8 cellular contexts compared by ENCODE assay signal in the genomic region with DNA sequence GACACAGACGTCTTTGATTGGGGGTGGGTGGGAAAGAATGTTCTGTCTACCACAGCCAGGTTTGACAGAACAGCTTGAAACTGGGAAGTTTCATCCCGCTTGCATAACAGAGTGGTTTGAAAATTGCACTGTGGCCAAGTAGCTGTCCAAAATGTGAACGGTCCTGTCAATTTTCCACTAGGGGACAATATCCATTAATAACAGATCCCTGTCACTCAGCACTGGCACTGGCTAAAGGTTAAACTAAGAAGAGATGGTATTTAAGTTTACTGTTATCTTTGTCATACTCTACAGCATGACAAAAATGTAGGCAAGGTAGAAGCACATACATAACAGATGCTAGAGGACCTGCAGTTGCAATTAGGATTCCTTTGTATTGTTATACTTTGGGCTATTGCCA. TPM values are rescaled to one million over a fixed set of nuclear protein-coding genes. Genes with fewer than 3 reads are reported as not detected.
DNase-seq lines count a peak whose midpoint lies in the region; ATAC-seq and TF ChIP-seq lines count a peak whose summit lies in the region.

No MANE protein-coding gene starts in this region.

- no peak overlapping the region for H3K4me3 ChIP-seq in AG04449 (ENCODE audit: low read depth, low read length)
- H3K4me3 ChIP-seq in adipocyte (ENCODE audit: low read length), result no peak overlapping the region
- H3K4me3 ChIP-seq in PC-3 (ENCODE audit: low read length), result no peak overlapping the region

- H3K4me2 ChIP-seq in PC-3 (ENCODE audit: low read length), result no peak overlapping the region

- H3F3A ChIP-seq in PC-3 (ENCODE audit: low read length, unreplicated experiment), result no peaks in the 10 kb centered on the region

- no peak overlapping the region for H3K4me3 Mint-ChIP-seq in progenitor cell of endocrine pancreas (ENCODE audit: low read depth)

- H3K4me1 Mint-ChIP-seq in progenitor cell of endocrine pancreas (ENCODE audit: low read depth), result no peaks in the 10 kb centered on the region

- H3K9ac ChIP-seq in adipocyte (ENCODE audit: low read length) (no peak overlapping the region), PC-3 (ENCODE audit: low read length) (no peak overlapping the region)

- no peaks in the 10 kb centered on the region for H3K36me3 Mint-ChIP-seq in progenitor cell of endocrine pancreas (ENCODE audit: insufficient read depth)

- H3K36me3 ChIP-seq in adipocyte (ENCODE audit: control insufficient read depth, insufficient read depth, low read length, severe bottlenecking) (no peaks in the 10 kb centered on the region), PC-3 (ENCODE audit: low read depth, low read length) (no peaks in the 10 kb centered on the region)

- H3K79me2 ChIP-seq in PC-3 (ENCODE audit: low read length), result no peaks in the 10 kb centered on the region

- no peak for TF ChIP-seq EP300 in Ishikawa (IDR thresholded peaks at IDR 0.05; ENCODE audit: borderline replicate concordance)

- BruUV-seq in PC-3 (replicated peaks; lab: Mats Ljungman, UMichigan), result no TSS peak

- H3K27me3 ChIP-seq in adipocyte (replicated peaks; ENCODE audit: control insufficient read depth, insufficient read depth, low read length), result peaks cover 6% of the 10 kb centered on the region
- no peaks in the 10 kb centered on the region for H3K27me3 ChIP-seq in PC-3 (ENCODE audit: low read length)

- ATAC-seq in GM21786 (IDR thresholded peaks at IDR 0.05; ENCODE audit: unreplicated experiment), result no peak
- ATAC-seq in PC-3, result no peak

- TF ChIP-seq RAD21 in Ishikawa (IDR thresholded peaks at IDR 0.05; ENCODE audit: low read depth), result peak; percentile 73

- no peaks in the 10 kb centered on the region for H3K9me3 Mint-ChIP-seq in progenitor cell of endocrine pancreas (ENCODE audit: low read depth)

- H3K27me3 Mint-ChIP-seq in progenitor cell of endocrine pancreas, result peaks cover 5% of the 10 kb centered on the region

- POLR2A ChIA-PET in AG04449 (lab: Yijun Ruan, JAX), result no interaction called here
- POLR2A ChIA-PET in PC-3 (lab: Charles Lee; ENCODE audit: unreplicated experiment), result no interaction called here

- H2AFZ ChIP-seq in PC-3 (ENCODE audit: low read length), result no peak overlapping the region

- intact Hi-C loops in PC-3 (cut with micrococcal nuclease), result no loop called here

- no peak overlapping the region for H3K27ac Mint-ChIP-seq in progenitor cell of endocrine pancreas

- H3K4me1 ChIP-seq in adipocyte (ENCODE audit: control insufficient read depth, insufficient read depth, low read length) (no peaks in the 10 kb centered on the region), PC-3 (ENCODE audit: insufficient read depth, low read length) (no peaks in the 10 kb centered on the region)

- CTCF ChIA-PET in AG04449 (lab: Yijun Ruan, JAX), result interaction anchor here (0.6 to 1.9 kb wide), 9 partner anchors 12 to 150 kb away, joined by 3 to 11 read pairs (median 5); no protein-coding TSS in a partner anchor
- CTCF ChIA-PET in PC-3 (lab: Charles Lee), result no interaction called here

- no peaks in the 10 kb centered on the region for H3K9me2 ChIP-seq in PC-3 (replicated peaks; ENCODE audit: low read length)

- H3K9me3 ChIP-seq in adipocyte (ENCODE audit: control insufficient read depth, low read length) (no peaks in the 10 kb centered on the region), PC-3 (ENCODE audit: low read length) (no peaks in the 10 kb centered on the region)

- DNase-seq in AG04449 (ENCODE audit: low read depth, low spot score) (no peak), GM19238 (ENCODE audit: insufficient read length, low spot score) (peak; percentile 35), adipocyte (ENCODE audit: low read depth) (peak; percentile 28), progenitor cell of endocrine pancreas (ENCODE audit: low spot score, unreplicated experiment) (no peak), activated gamma-delta T cell treated with Interleukin-2 at 50 U/mL for 16 hours (no peak), PC-3 (no peak)

- TF ChIP-seq CTCF in AG04449 (IDR thresholded peaks at IDR 0.05; ENCODE audit: insufficient read depth, low read length, missing control alignments), result peak; percentile 23
- peak; percentile 49 for TF ChIP-seq CTCF in progenitor cell of endocrine pancreas (IDR thresholded peaks at IDR 0.05; ENCODE audit: unreplicated experiment)
- no peak for TF ChIP-seq CTCF in PC-3 (conservative IDR thresholded peaks at IDR 0.05; ENCODE audit: low read depth, low read length)

- H3K27ac ChIP-seq in PC-3 (ENCODE audit: low read length), result no peak overlapping the region

- no peaks in the 10 kb centered on the region for H4K20me1 ChIP-seq in PC-3 (ENCODE audit: low read length)

TF ChIP-seq in Ishikawa, 13 proteins besides CTCF, POLR2A, EP300 and RAD21:
- TF ChIP-seq TEAD4 (IDR thresholded peaks at IDR 0.05) (no peak), ZBTB7A (IDR thresholded peaks at IDR 0.05; ENCODE audit: low read depth) (no peak), TCF12 (IDR thresholded peaks at IDR 0.05; ENCODE audit: low read depth) (no peak), YY1 (IDR thresholded peaks at IDR 0.05; ENCODE audit: low read depth) (no peak), FOXM1 (IDR thresholded peaks at IDR 0.05; ENCODE audit: borderline replicate concordance, low read depth) (no peak), NFIC (IDR thresholded peaks at IDR 0.05) (no peak)
- TF ChIP-seq, protein P1, sequence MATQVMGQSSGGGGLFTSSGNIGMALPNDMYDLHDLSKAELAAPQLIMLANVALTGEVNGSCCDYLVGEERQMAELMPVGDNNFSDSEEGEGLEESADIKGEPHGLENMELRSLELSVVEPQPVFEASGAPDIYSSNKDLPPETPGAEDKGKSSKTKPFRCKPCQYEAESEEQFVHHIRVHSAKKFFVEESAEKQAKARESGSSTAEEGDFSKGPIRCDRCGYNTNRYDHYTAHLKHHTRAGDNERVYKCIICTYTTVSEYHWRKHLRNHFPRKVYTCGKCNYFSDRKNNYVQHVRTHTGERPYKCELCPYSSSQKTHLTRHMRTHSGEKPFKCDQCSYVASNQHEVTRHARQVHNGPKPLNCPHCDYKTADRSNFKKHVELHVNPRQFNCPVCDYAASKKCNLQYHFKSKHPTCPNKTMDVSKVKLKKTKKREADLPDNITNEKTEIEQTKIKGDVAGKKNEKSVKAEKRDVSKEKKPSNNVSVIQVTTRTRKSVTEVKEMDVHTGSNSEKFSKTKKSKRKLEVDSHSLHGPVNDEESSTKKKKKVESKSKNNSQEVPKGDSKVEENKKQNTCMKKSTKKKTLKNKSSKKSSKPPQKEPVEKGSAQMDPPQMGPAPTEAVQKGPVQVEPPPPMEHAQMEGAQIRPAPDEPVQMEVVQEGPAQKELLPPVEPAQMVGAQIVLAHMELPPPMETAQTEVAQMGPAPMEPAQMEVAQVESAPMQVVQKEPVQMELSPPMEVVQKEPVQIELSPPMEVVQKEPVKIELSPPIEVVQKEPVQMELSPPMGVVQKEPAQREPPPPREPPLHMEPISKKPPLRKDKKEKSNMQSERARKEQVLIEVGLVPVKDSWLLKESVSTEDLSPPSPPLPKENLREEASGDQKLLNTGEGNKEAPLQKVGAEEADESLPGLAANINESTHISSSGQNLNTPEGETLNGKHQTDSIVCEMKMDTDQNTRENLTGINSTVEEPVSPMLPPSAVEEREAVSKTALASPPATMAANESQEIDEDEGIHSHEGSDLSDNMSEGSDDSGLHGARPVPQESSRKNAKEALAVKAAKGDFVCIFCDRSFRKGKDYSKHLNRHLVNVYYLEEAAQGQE (IDR thresholded peaks at IDR 0.05; ENCODE audit: low read depth), result peak; percentile 37; the same call in 1 of the 2 replicates
- TF ChIP-seq, protein P2, sequence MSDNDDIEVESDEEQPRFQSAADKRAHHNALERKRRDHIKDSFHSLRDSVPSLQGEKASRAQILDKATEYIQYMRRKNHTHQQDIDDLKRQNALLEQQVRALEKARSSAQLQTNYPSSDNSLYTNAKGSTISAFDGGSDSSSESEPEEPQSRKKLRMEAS (IDR thresholded peaks at IDR 0.05), result no peak
- TF ChIP-seq, protein P3, sequence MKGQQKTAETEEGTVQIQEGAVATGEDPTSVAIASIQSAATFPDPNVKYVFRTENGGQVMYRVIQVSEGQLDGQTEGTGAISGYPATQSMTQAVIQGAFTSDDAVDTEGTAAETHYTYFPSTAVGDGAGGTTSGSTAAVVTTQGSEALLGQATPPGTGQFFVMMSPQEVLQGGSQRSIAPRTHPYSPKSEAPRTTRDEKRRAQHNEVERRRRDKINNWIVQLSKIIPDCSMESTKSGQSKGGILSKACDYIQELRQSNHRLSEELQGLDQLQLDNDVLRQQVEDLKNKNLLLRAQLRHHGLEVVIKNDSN (IDR thresholded peaks at IDR 0.05), result no peak

RNA-seq across cellular contexts. Expression of a gene that starts 55.6 kb away (rescaled TPM):
- not detected in 2 replicates for total RNA-seq in progenitor cell of endocrine pancreas
- not detected in 2 replicates for total RNA-seq in PC-3 (2014; rRNA removed)

Comparison
In these comparisons a context has a peak if more than half of its experiments do, and no peak if none do; other contexts are left out.
1. DNase-seq: peak in GM19238 (single experiment) and adipocyte (single experiment); none in AG04449 (single experiment), progenitor cell of endocrine pancreas (single experiment), activated gamma-delta T cell treated with Interleukin-2 at 50 U/mL for 16 hours (single experiment) and PC-3 (single experiment).